ENCODE assay signal across 9 cellular contexts in genomic region chr2:43074592-43075053, GRCh38.
DNase-seq lines count a peak whose midpoint lies in the region; TF ChIP-seq lines count a peak whose summit lies in the region.
"Had no signal": no experiment of that assay in that cellular context is flagged by ENCODE, and none has a peak within 500 bp of the region (broad histone marks: within the 10 kb centered on the region; RNA-seq: fewer than 3 reads in every experiment).

No MANE protein-coding gene starts in this region.

- H2BK12ac ChIP-seq in mesenchymal stem cell (ENCODE audit: low read length in 2 of 2): peak overlapping the region; percentile 96 to 99

- H3K36me3 Mint-ChIP-seq in HFFc6 (ENCODE audit: low read depth): no peaks in the 10 kb centered on the region; the same call in 1 of the 2 replicates

- no peak overlapping the region for H2AFZ ChIP-seq in mammary epithelial cell (ENCODE audit: low read depth, low read length)
- no peak overlapping the region for H2AFZ ChIP-seq in mesenchymal stem cell (ENCODE audit: low read depth, low read length)

- peak overlapping the region; percentile 49 for H3K9ac ChIP-seq in mammary epithelial cell (ENCODE audit: insufficient read depth, low read length)
- H3K9ac ChIP-seq in mesenchymal stem cell (ENCODE audit: low read length): peak overlapping the region; percentile 40
- H3K9ac ChIP-seq: BLaER1 had no signal

- peak overlapping the region; percentile 99 for H2BK15ac ChIP-seq in mesenchymal stem cell (ENCODE audit: low read depth, poor library complexity, severe bottlenecking)

- TF ChIP-seq EP300 in stomach (IDR thresholded peaks at IDR 0.05): no peak

- H3K14ac ChIP-seq in mesenchymal stem cell (ENCODE audit: low read length in 2 of 2): peak overlapping the region in 1 of 2 experiments; percentile 88

- H3K4me3 ChIP-seq in mammary epithelial cell (replicated peaks in 1 of 3; ENCODE audit: insufficient read depth in 1 of 3, low read depth in 2 of 3, low read length in 3 of 3): no peak overlapping the region
- H3K4me3 ChIP-seq in mesenchymal stem cell (ENCODE audit: insufficient read depth in 1 of 2, low read depth in 1 of 2, low read length in 2 of 2): peak overlapping the region in 1 of 2 experiments; percentile 66
- no peak overlapping the region for H3K4me3 ChIP-seq in stomach
- H3K4me3 ChIP-seq: BLaER1 had no signal

- H3K27me3 Mint-ChIP-seq in HFFc6 (ENCODE audit: insufficient read depth): no peaks in the 10 kb centered on the region; the same call in none of the 2 replicates

- peak overlapping the region; percentile 88 to 95 for H3K4ac ChIP-seq in mesenchymal stem cell (ENCODE audit: low read depth in 1 of 2, low read length in 2 of 2)

- H3K9me3 ChIP-seq in mammary epithelial cell (replicated peaks; ENCODE audit: insufficient read depth, low read length) (no peaks in the 10 kb centered on the region), mesenchymal stem cell (ENCODE audit: control insufficient read depth, low read length) (no peaks in the 10 kb centered on the region), stomach (no peaks in the 10 kb centered on the region)
- H3K9me3 ChIP-seq: BLaER1 had no signal

- H3K36me3 ChIP-seq in mammary epithelial cell (ENCODE audit: insufficient read depth, low read length) (no peaks in the 10 kb centered on the region), mesenchymal stem cell (ENCODE audit: control insufficient read depth in 1 of 2, insufficient read depth in 2 of 2, low read depth in 1 of 2, low read length in 2 of 2) (no peaks in the 10 kb centered on the region), stomach (no peaks in the 10 kb centered on the region)
- H3K36me3 ChIP-seq: BLaER1 had no signal

- H3K4me1 Mint-ChIP-seq in HFFc6 (ENCODE audit: low read depth): peaks cover 86% of the 10 kb centered on the region

- no peaks in the 10 kb centered on the region for H3K27me3 ChIP-seq in mammary epithelial cell (ENCODE audit: insufficient read depth, low read length)
- H3K27me3 ChIP-seq in mesenchymal stem cell (ENCODE audit: control insufficient read depth in 1 of 2, insufficient read depth in 1 of 2, low read length in 2 of 2): no peaks in the 10 kb centered on the region
- no peaks in the 10 kb centered on the region for H3K27me3 ChIP-seq in stomach
- H3K27me3 ChIP-seq: BLaER1 had no signal

- H3K23ac ChIP-seq in mesenchymal stem cell (ENCODE audit: low read length in 2 of 2): peak overlapping the region in 1 of 2 experiments; percentile 6

- no peak for DNase-seq in HFFc6
- no peak for DNase-seq in mammary epithelial cell
- DNase-seq in mesenchymal stem cell: no peak
- no peak for DNase-seq in stomach
- no peak for DNase-seq in stimulated activated CD4-positive, alpha-beta T cell treated with anti-CD3 and anti-CD28 coated beads, Interleukin-4, amount 100 ng/mL, for 24 hours
- DNase-seq in NCI-H2081 (lab: John Stamatoyannopoulos, UW): no peak
- no peak for DNase-seq in COLO829 (ENCODE audit: low spot score)
- no peak for DNase-seq in activated effector memory CD4-positive, alpha-beta T cell treated with anti-CD3 and anti-CD28 coated beads, Interleukin-2, amount 50 U/mL, for 16 hours

- peak overlapping the region; percentile 57 for H2BK120ac ChIP-seq in mesenchymal stem cell (ENCODE audit: low read depth, low read length)

- H2BK5ac ChIP-seq in mesenchymal stem cell (ENCODE audit: low read depth, low read length, poor library complexity, severe bottlenecking): peak overlapping the region; percentile 59

- dilution Hi-C loops in mammary epithelial cell (cut with HindIII; ENCODE audit: low sequenced_read_pairs): no loop called here

- in situ Hi-C loops in mammary epithelial cell (cut with MboI; ENCODE audit: low sequenced_read_pairs in 2 of 2): no loop called here

- H3K4me2 ChIP-seq in mammary epithelial cell (ENCODE audit: insufficient read depth, low read depth, low read length) (peak overlapping the region; percentile 32), mesenchymal stem cell (ENCODE audit: low read length, poor library complexity, severe bottlenecking) (no peak overlapping the region)
- H3K4me2 ChIP-seq: BLaER1 had no signal

- BruUV-seq in mammary epithelial cell (replicated peaks; lab: Mats Ljungman, UMichigan): TSS peak; percentile 96

- H3K79me1 ChIP-seq in mesenchymal stem cell (replicated peaks; ENCODE audit: low read length, poor library complexity, severe bottlenecking): no peaks in the 10 kb centered on the region

- CTCF ChIA-PET in mammary epithelial cell (lab: Charles Lee; ENCODE audit: low non-redundant PET): interaction anchor here (0.6 kb wide), 1 partner anchor 9 kb away, joined by 3 read pairs; no protein-coding TSS in a partner anchor

- H4K8ac ChIP-seq in mesenchymal stem cell (ENCODE audit: low read length): peak overlapping the region; percentile 98

- intact Hi-C loops in mammary epithelial cell (cut with micrococcal nuclease) (loop anchor here (1.0 to 5.0 kb wide), 6 partner anchors 12 to 97 kb away; no protein-coding TSS in a partner anchor), stomach (cut with DNase I; ENCODE audit: low total_unique reads) (no loop called here)

- peaks cover 5% of the 10 kb centered on the region for H3K79me2 ChIP-seq in mammary epithelial cell (ENCODE audit: insufficient read depth, low read length)

- TF ChIP-seq CTCF in HFFc6 (IDR thresholded peaks at IDR 0.05) (no peak), mammary epithelial cell (conservative IDR thresholded peaks at IDR 0.05 in 1 of 2, IDR thresholded peaks at IDR 0.05 in 1 of 2; ENCODE audit: extremely low read depth in 1 of 2, insufficient read depth in 1 of 2, low read depth in 1 of 2, low read length in 2 of 2) (no peak), stomach (IDR thresholded peaks at IDR 0.05) (no peak)

- peak overlapping the region; percentile 87 for H2AK5ac ChIP-seq in mesenchymal stem cell (ENCODE audit: low read length, severe bottlenecking)

- WGBS in mammary epithelial cell (ENCODE audit: low coverage, missing lambda C conversion rate): 27% methylated on average over 2 of the region's 2 CpGs
- 78% methylated on average over 2 of the region's 2 CpGs for WGBS in mesenchymal stem cell
- 71 to 85% (median 74%) methylated on average over 2 of the region's 2 CpGs for WGBS in stomach, 5 donors

- peaks cover 38% of the 10 kb centered on the region for H3K4me1 ChIP-seq in mammary epithelial cell (ENCODE audit: insufficient read depth, low read length)
- peaks cover 38% of the 10 kb centered on the region for H3K4me1 ChIP-seq in mesenchymal stem cell (ENCODE audit: control insufficient read depth, insufficient read depth, low read depth, low read length)
- H3K4me1 ChIP-seq in stomach: peaks cover 24 to 59% (median 39%) of the 10 kb centered on the region in 4 donors

- H3K18ac ChIP-seq in mesenchymal stem cell (ENCODE audit: low read depth in 1 of 2, low read length in 2 of 2): peak overlapping the region; percentile 85 to 94

- peak overlapping the region; percentile 90 for H3K27ac ChIP-seq in mammary epithelial cell (ENCODE audit: insufficient read depth, low read depth, low read length)
- peak overlapping the region; percentile 61 for H3K27ac ChIP-seq in mesenchymal stem cell (ENCODE audit: low read length, poor library complexity, severe bottlenecking)
- H3K27ac ChIP-seq in stomach: peak overlapping the region; percentile 34 to 87 (median 82)
- H3K27ac ChIP-seq: BLaER1 had no signal

- H4K20me1 ChIP-seq in mammary epithelial cell (ENCODE audit: insufficient read depth, low read length): no peaks in the 10 kb centered on the region
- H4K20me1 ChIP-seq: BLaER1 had no signal

- H3K4me3 Mint-ChIP-seq in HFFc6: peak overlapping the region; percentile 47

- peak overlapping the region; percentile 96 for H4K91ac ChIP-seq in mesenchymal stem cell (ENCODE audit: low read length)

- no peaks in the 10 kb centered on the region for H3K9me3 Mint-ChIP-seq in HFFc6

- TF ChIP-seq POLR2A in stomach (IDR thresholded peaks at IDR 0.05): no peak

- H3K27ac Mint-ChIP-seq in HFFc6: peak overlapping the region; percentile 97
